31 cellular contexts compared by ENCODE assay signal in the genomic region with DNA sequence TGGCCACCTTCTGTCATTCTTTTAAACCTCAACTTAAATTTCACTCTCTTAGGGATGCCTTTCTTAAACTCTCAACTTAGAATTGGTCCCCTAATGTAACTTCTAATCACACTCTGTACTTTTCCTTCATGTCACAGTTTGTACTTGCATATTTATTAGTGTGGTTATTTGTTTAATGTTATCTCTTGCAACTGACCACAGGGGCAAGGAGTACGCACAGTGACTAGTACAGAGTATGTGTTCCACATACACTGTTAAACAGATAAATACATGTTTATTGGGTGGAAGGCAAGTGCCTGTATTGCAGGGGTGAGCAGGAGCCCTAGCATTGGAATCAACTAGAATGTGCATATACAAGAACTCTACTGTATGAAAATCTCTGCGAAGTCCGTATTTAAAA.
"Had no signal": no experiment of that assay in that cellular context is flagged by ENCODE, and none has a peak within 500 bp of the region (broad histone marks: within the 10 kb centered on the region; RNA-seq: fewer than 3 reads in every experiment).

No MANE protein-coding gene starts in this region.

- H3K27me3 ChIP-seq: adrenal gland had no signal

- H3K9me3 ChIP-seq: adrenal gland, SJCRH30 had no signal

- H3K9me3 Mint-ChIP-seq: activated B cell treated with CpG ODN at 0.5 μM for 24 hours; activated CD4-positive, alpha-beta memory T cell treated with anti-CD3 and anti-CD28 coated beads for 36 hours; activated naive CD4-positive, alpha-beta T cell treated with anti-CD3 and anti-CD28 coated beads for 36 hours; activated T-cell treated with anti-CD3 and anti-CD28 coated beads, Interleukin-2, amount 50 U/mL, for 4 hours; activated T-helper 1 cell treated with anti-CD3 and anti-CD28 coated beads, Interleukin-12 subunit alpha, Interleukin-12 subunit beta, Interleukin-2, Interleukin-4 antibody, amounts not matched to agents 30 ng/mL and 10 ng/mL and 1 ng/mL, durations not matched to agents 14 hours and 24 hours and 36 hours; T-helper 1 cell treated with Interleukin-12 subunit alpha and Interleukin-12 subunit beta and Interleukin-4 antibody, amounts not matched to agents 30 μg/mL and 1 μg/mL, for 36 hours; T-helper 2 cell treated with Interferon-gamma antibody and Interleukin-4, amounts not matched to agents 5 μg/mL and 100 μg/mL, for 36 hours had no signal

- H3K36me3 Mint-ChIP-seq: activated CD4-positive, alpha-beta memory T cell treated with anti-CD3 and anti-CD28 coated beads for 36 hours; activated naive CD4-positive, alpha-beta T cell treated with anti-CD3 and anti-CD28 coated beads, Interleukin-2, amount 50 U/mL, for 72 hours; brain had no signal

- H3K27ac ChIP-seq: adrenal gland, SJCRH30, SK-N-MC had no signal

- H3K4me3 ChIP-seq: adrenal gland, SJCRH30, SK-N-MC had no signal

- DNase-seq: activated B cell treated with CpG ODN at 0.5 μM for 24 hours; activated CD4-positive, alpha-beta memory T cell treated with anti-CD3 and anti-CD28 coated beads for 36 hours; activated CD4-positive, alpha-beta T cell treated with anti-CD3 and anti-CD28 coated beads for 4 hours; activated CD4-positive, alpha-beta T cell treated with anti-CD3 and anti-CD28 coated beads, Interleukin-2, amount 50 U/mL, for 1 hour; activated CD4-positive, CD25-positive, alpha-beta regulatory T cell treated with anti-CD3 and anti-CD28 coated beads, Interleukin-2, amount 50 U/mL, for 72 hours; activated CD8-positive, alpha-beta memory T cell treated with anti-CD3 and anti-CD28 coated beads, Interleukin-2, amount 50 U/mL, for 4 hours; activated gamma-delta T cell treated with Interleukin-2 at 50 U/mL for 16 hours; activated naive CD4-positive, alpha-beta T cell treated with anti-CD3 and anti-CD28 coated beads for 36 hours; activated T-cell treated with anti-CD3 and anti-CD28 coated beads for 4 hours; activated T-cell treated with anti-CD3 and anti-CD28 coated beads, Interleukin-2, amount 50 U/mL, for 4 hours; adrenal gland; anterior cingulate cortex; Kasumi-1; KG1; MM.1S; MV-4-11; NCI-H1092; NCI-H1436 treated with DMSO at 0.1 percent for 48 hours; NCI-H1694 treated with DMSO at 0.1 percent for 48 hours; NCI-H2029; NCI-H345; NCI-H524 treated with DMSO at 0.1 percent for 48 hours; SHP77; SJCRH30 had no signal

- H3K36me3 ChIP-seq: adrenal gland, SJCRH30 had no signal

- ATAC-seq: activated naive CD4-positive, alpha-beta T cell treated with anti-CD3 and anti-CD28 coated beads, Interleukin-2, amount 50 U/mL, for 72 hours; activated T-cell treated with anti-CD3 and anti-CD28 coated beads, Interleukin-2, amount 50 U/mL, for 4 hours; Panc1 had no signal

- H3K4me3 Mint-ChIP-seq: activated B cell treated with CpG ODN at 0.5 μM for 24 hours; activated CD4-positive, alpha-beta memory T cell treated with anti-CD3 and anti-CD28 coated beads for 36 hours; activated naive CD4-positive, alpha-beta T cell treated with anti-CD3 and anti-CD28 coated beads for 36 hours; activated T-cell treated with anti-CD3 and anti-CD28 coated beads, Interleukin-2, amount 50 U/mL, for 4 hours; activated T-helper 1 cell treated with anti-CD3 and anti-CD28 coated beads, Interleukin-12 subunit alpha, Interleukin-12 subunit beta, Interleukin-2, Interleukin-4 antibody, amounts not matched to agents 30 ng/mL and 10 ng/mL and 1 ng/mL, durations not matched to agents 14 hours and 24 hours and 36 hours; brain; T-helper 1 cell treated with Interleukin-12 subunit alpha and Interleukin-12 subunit beta and Interleukin-4 antibody, amounts not matched to agents 30 μg/mL and 1 μg/mL, for 36 hours; T-helper 2 cell treated with Interferon-gamma antibody and Interleukin-4, amounts not matched to agents 5 μg/mL and 100 μg/mL, for 36 hours had no signal

- H3K4me1 Mint-ChIP-seq: activated B cell treated with CpG ODN at 0.5 μM for 24 hours had no signal

- H3K27ac Mint-ChIP-seq: activated B cell treated with CpG ODN at 0.5 μM for 24 hours; activated CD4-positive, alpha-beta memory T cell treated with anti-CD3 and anti-CD28 coated beads for 36 hours; activated naive CD4-positive, alpha-beta T cell treated with anti-CD3 and anti-CD28 coated beads for 36 hours; activated naive CD4-positive, alpha-beta T cell treated with anti-CD3 and anti-CD28 coated beads, Interleukin-2, amount 50 U/mL, for 72 hours; activated T-helper 1 cell treated with anti-CD3 and anti-CD28 coated beads, Interleukin-12 subunit alpha, Interleukin-12 subunit beta, Interleukin-2, Interleukin-4 antibody, amounts not matched to agents 30 ng/mL and 10 ng/mL and 1 ng/mL, durations not matched to agents 14 hours and 24 hours and 36 hours; brain; T-helper 1 cell treated with Interleukin-12 subunit alpha and Interleukin-12 subunit beta and Interleukin-4 antibody, amounts not matched to agents 30 μg/mL and 1 μg/mL, for 36 hours; T-helper 2 cell treated with Interferon-gamma antibody and Interleukin-4, amounts not matched to agents 5 μg/mL and 100 μg/mL, for 36 hours had no signal

- H3K4me1 ChIP-seq: SJCRH30 had no signal
